In the genomic region with DNA sequence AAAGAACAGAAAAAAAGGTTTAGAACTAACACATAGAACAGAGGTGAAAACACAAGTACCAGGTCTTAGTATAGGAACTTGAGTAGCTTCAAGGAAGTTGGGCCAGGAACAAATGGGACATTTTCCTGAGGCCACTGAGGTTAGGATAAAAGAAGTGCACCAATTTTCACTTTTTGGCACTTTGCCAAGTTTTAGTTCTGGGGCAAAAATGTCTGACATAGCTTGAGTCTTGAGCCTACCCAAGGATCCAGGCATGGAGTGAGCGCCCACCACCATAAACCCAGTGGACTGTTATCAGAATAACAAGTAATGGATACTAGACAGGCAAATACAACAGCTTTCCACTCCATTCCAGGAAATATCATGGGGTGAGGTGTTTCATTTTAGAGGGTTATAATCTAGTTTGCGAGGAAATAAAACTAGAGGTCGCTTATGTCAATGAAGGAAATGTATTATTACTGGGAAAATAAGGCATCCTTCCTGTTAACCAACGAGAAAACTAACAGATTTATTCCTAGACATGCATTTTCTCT, we compare ENCODE assay signal across 20 cellular contexts.
"Had no signal": no experiment of that assay in that cellular context is flagged by ENCODE, and none has a peak within 500 bp of the region (broad histone marks: within the 10 kb centered on the region; RNA-seq: fewer than 3 reads in every experiment).

No MANE protein-coding gene starts in this region.

- H3K27ac Mint-ChIP-seq: type B pancreatic cell had no signal

- H3K4me3 ChIP-seq: dorsolateral prefrontal cortex, heart left ventricle, psoas muscle, suprapubic skin, thyroid gland had no signal

- H3K4me1 Mint-ChIP-seq: naive thymus-derived CD4-positive, alpha-beta T cell had no signal

- H3K9me3 Mint-ChIP-seq: type B pancreatic cell had no signal

- H3K27me3 ChIP-seq: thyroid gland had no signal

- H3K36me3 ChIP-seq: heart left ventricle, suprapubic skin, thyroid gland had no signal

- H3K36me3 Mint-ChIP-seq: naive thymus-derived CD4-positive, alpha-beta T cell; type B pancreatic cell had no signal

- H3K9me3 ChIP-seq: psoas muscle, suprapubic skin, thyroid gland had no signal

- H3K27ac ChIP-seq: dorsolateral prefrontal cortex, heart left ventricle, psoas muscle, suprapubic skin, thyroid gland had no signal

- FAIRE-seq: frontal cortex, small intestine, urothelium cell line had no signal

- ATAC-seq: esophagus mucosa; heart left ventricle; naive thymus-derived CD4-positive, alpha-beta T cell; psoas muscle had no signal

- H3K4me1 ChIP-seq: heart left ventricle, psoas muscle, suprapubic skin, thyroid gland had no signal

- H3K4me3 Mint-ChIP-seq: naive thymus-derived CD4-positive, alpha-beta T cell; nephron progenitor cell; type B pancreatic cell had no signal

- DNase-seq: cortex of kidney; dorsolateral prefrontal cortex; effector CD8-positive, alpha-beta T cell; heart left ventricle; hippocampal formation; mammary epithelial cell; naive thymus-derived CD4-positive, alpha-beta T cell; nephron progenitor cell; psoas muscle; retina; small intestine; stimulated activated CD4-positive, alpha-beta T cell treated with anti-CD3 and anti-CD28 coated beads, Interleukin-12 subunit alpha, Interleukin-12 subunit beta, amount 100 ng/mL, for 4 hours; stimulated activated CD4-positive, alpha-beta T cell treated with anti-CD3 and anti-CD28 coated beads, Interleukin-2, amount 100 ng/mL, for 48 hours; stimulated activated naive CD4-positive, alpha-beta T cell treated with Interleukin-2 at 50 U/mL for 16 hours; thyroid gland had no signal
